Comparison of ENCODE assay signal across 1 cellular context in genomic region chr2:69369802-69370201, GRCh38.
TF ChIP-seq lines count a peak whose summit lies in the region.

No MANE protein-coding gene starts in this region.

TF ChIP-seq in IMR-90, 13 proteins besides CTCF, POLR2A, EP300 and RAD21:
- TF ChIP-seq CEBPB (IDR thresholded peaks at IDR 0.05; ENCODE audit: low read depth, low read length) = no peak
- TF ChIP-seq RFX5 (IDR thresholded peaks at IDR 0.05; ENCODE audit: low read depth, low read length) = no peak
- TF ChIP-seq FOS (IDR thresholded peaks at IDR 0.05; ENCODE audit: low read depth, low read length) = no peak
- no peak for TF ChIP-seq MAFK (IDR thresholded peaks at IDR 0.05; ENCODE audit: low read depth, low read length)
- TF ChIP-seq SMC3 (IDR thresholded peaks at IDR 0.05; ENCODE audit: low read depth, low read length) = no peak
- no peak for TF ChIP-seq MAZ (IDR thresholded peaks at IDR 0.05; ENCODE audit: borderline replicate concordance, low read depth, low read length)
- no peak for TF ChIP-seq BHLHE40 (IDR thresholded peaks at IDR 0.05; ENCODE audit: low read depth, low read length)
- TF ChIP-seq USF2 (IDR thresholded peaks at IDR 0.05; ENCODE audit: low read depth, low read length) = no peak
- TF ChIP-seq NFE2L2 (IDR thresholded peaks at IDR 0.05; ENCODE audit: low read depth, low read length) = no peak
- TF ChIP-seq, protein P1, sequence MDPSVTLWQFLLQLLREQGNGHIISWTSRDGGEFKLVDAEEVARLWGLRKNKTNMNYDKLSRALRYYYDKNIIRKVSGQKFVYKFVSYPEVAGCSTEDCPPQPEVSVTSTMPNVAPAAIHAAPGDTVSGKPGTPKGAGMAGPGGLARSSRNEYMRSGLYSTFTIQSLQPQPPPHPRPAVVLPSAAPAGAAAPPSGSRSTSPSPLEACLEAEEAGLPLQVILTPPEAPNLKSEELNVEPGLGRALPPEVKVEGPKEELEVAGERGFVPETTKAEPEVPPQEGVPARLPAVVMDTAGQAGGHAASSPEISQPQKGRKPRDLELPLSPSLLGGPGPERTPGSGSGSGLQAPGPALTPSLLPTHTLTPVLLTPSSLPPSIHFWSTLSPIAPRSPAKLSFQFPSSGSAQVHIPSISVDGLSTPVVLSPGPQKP (IDR thresholded peaks at IDR 0.05; ENCODE audit: borderline replicate concordance, low read depth, low read length) = no peak
- TF ChIP-seq RCOR1 (IDR thresholded peaks at IDR 0.05; ENCODE audit: insufficient replicate concordance, low read length) = no peak
- TF ChIP-seq MXI1 (IDR thresholded peaks at IDR 0.05; ENCODE audit: borderline replicate concordance, low read depth, low read length) = no peak
- TF ChIP-seq CHD1 (IDR thresholded peaks at IDR 0.05; ENCODE audit: low read depth, low read length) = no peak
